In genomic region chr11:93197383-93198220, GRCh38 we compare ENCODE assay signal across 8 cellular contexts. TPM values are rescaled to one million over a fixed set of nuclear protein-coding genes. Genes with fewer than 3 reads are reported as not detected.
DNase-seq lines count a peak whose midpoint lies in the region; ATAC-seq and TF ChIP-seq lines count a peak whose summit lies in the region.

Gene SLC36A4, minus strand, starts transcription at chr11:93197991. Its CDS starts 159 bp downstream, at chr11:93197832.

- peaks cover 5% of the 10 kb centered on the region for H3K27me3 Mint-ChIP-seq in activated T-cell treated with anti-CD3 and anti-CD28 coated beads, Interleukin-2, amount 50 U/mL, for 4 hours (ENCODE audit: low read depth)

- CTCF ChIA-PET in PC-3 (lab: Charles Lee) = no interaction called here

- H3K4me2 ChIP-seq in PC-3 (ENCODE audit: low read length) = peak within 1 kb of the TSS; percentile 98

- no TSS peak for BruUV-seq in PC-3 (replicated peaks; lab: Mats Ljungman, UMichigan)

- intact Hi-C loops in PC-3 (cut with micrococcal nuclease) = no loop called here

- DNase-seq in DMS 273 treated with DMSO at 0.1 percent for 48 hours (lab: John Stamatoyannopoulos, UW) = peak; percentile 31
- peak; percentile 55 for DNase-seq in HuH-7.5 (ENCODE audit: low spot score)
- DNase-seq in PC-3 = peak; percentile 95
- peak; percentile 85 for DNase-seq in activated T-cell treated with anti-CD3 and anti-CD28 coated beads, Interleukin-2, amount 50 U/mL, for 4 hours
- peak; percentile 65 to 73 for DNase-seq in stimulated activated CD8-positive, alpha-beta memory T cell treated with anti-CD3 and anti-CD28 coated beads, Interleukin-7, amount 100 ng/mL, for 1 hour (ENCODE audit: low read depth in 2 of 2)

- POLR2A ChIA-PET in PC-3 (lab: Charles Lee; ENCODE audit: unreplicated experiment) = interaction anchor here (0.6 to 0.7 kb wide), 2 partner anchors 143 to 373 kb away, joined by 3 to 10 read pairs; no protein-coding TSS in a partner anchor

- H3K36me3 Mint-ChIP-seq in activated T-cell treated with anti-CD3 and anti-CD28 coated beads, Interleukin-2, amount 50 U/mL, for 4 hours (ENCODE audit: insufficient read depth) = peaks cover 2% of the 10 kb centered on the region

- H3K27ac ChIP-seq in PC-3 (ENCODE audit: low read length) (peak within 1 kb of the TSS; percentile 59), muscle layer of colon (ENCODE audit: low read depth, low read length) (peak within 1 kb of the TSS; percentile 87)

- peaks cover 21% of the 10 kb centered on the region for H3K4me1 Mint-ChIP-seq in activated T-cell treated with anti-CD3 and anti-CD28 coated beads, Interleukin-2, amount 50 U/mL, for 4 hours (ENCODE audit: low read depth)

- TF ChIP-seq CTCF in PC-3 (conservative IDR thresholded peaks at IDR 0.05; ENCODE audit: low read depth, low read length) = no peak

- H3K36me3 ChIP-seq in PC-3 (ENCODE audit: low read depth, low read length) = no peaks in the 10 kb centered on the region
- H3K36me3 ChIP-seq in muscle layer of colon (ENCODE audit: insufficient read depth, low read length) = no peaks in the 10 kb centered on the region

- 0 out of 2 replicates have a peak, but pooled peaks cover 3% of the 10 kb centered on the region for H3K4me1 ChIP-seq in PC-3 (ENCODE audit: insufficient read depth, low read length)
- no peaks in the 10 kb centered on the region for H3K4me1 ChIP-seq in muscle layer of colon (ENCODE audit: insufficient read depth, low read length)

- no peaks in the 10 kb centered on the region for H3K9me3 Mint-ChIP-seq in activated T-cell treated with anti-CD3 and anti-CD28 coated beads, Interleukin-2, amount 50 U/mL, for 4 hours

- peaks cover 41% of the 10 kb centered on the region for H3K79me2 ChIP-seq in PC-3 (ENCODE audit: low read length)

- no peaks in the 10 kb centered on the region for H3K9me3 ChIP-seq in PC-3 (ENCODE audit: low read length)
- H3K9me3 ChIP-seq in muscle layer of colon (ENCODE audit: low read length) = no peaks in the 10 kb centered on the region

- ATAC-seq in GM21528 (IDR thresholded peaks at IDR 0.05; ENCODE audit: low FRiP score, unreplicated experiment) (peak; percentile 95), PC-3 (peak; percentile 92), esophagus mucosa (peak; percentile 99)
- peak; percentile 94 to 97 for ATAC-seq in activated T-cell treated with anti-CD3 and anti-CD28 coated beads, Interleukin-2, amount 50 U/mL, for 4 hours

- H2AFZ ChIP-seq in PC-3 (ENCODE audit: low read length) = peak within 1 kb of the TSS; percentile 82

- peak within 1 kb of the TSS; percentile 75 for H3K4me3 ChIP-seq in PC-3 (ENCODE audit: low read length)
- H3K4me3 ChIP-seq in muscle layer of colon (ENCODE audit: low read depth in 1 of 2, low read length in 2 of 2) = peak within 1 kb of the TSS; percentile 78 to 82

- H4K20me1 ChIP-seq in PC-3 (ENCODE audit: low read length) = no peaks in the 10 kb centered on the region

- H3K9ac ChIP-seq in PC-3 (ENCODE audit: low read length) = peak within 1 kb of the TSS; percentile 88
- H3K9ac ChIP-seq in muscle layer of colon (ENCODE audit: low read length) = peak within 1 kb of the TSS; percentile 58

- no peaks in the 10 kb centered on the region for H3K9me2 ChIP-seq in PC-3 (replicated peaks; ENCODE audit: low read length)

- H3K27me3 ChIP-seq in PC-3 (ENCODE audit: low read length) = no peaks in the 10 kb centered on the region
- H3K27me3 ChIP-seq in muscle layer of colon (ENCODE audit: control insufficient read depth in 1 of 2, insufficient read depth in 2 of 2, low read length in 2 of 2) = no peaks in the 10 kb centered on the region

- peak within 1 kb of the TSS; percentile 89 for H3K4me3 Mint-ChIP-seq in activated T-cell treated with anti-CD3 and anti-CD28 coated beads, Interleukin-2, amount 50 U/mL, for 4 hours

- H3F3A ChIP-seq in PC-3 (ENCODE audit: low read length, unreplicated experiment) = no peaks in the 10 kb centered on the region

RNA-seq across cellular contexts. Expression of gene SLC36A4, which starts in this region (rescaled TPM):
- 10.5 and 21.3 TPM in 2 replicates for total RNA-seq in PC-3 (2014; rRNA removed)
- 10 to 100 TPM; 10.9 to 13.4 (median 11.2) TPM for total RNA-seq in activated T-cell treated with anti-CD3 and anti-CD28 coated beads, Interleukin-2, amount 50 U/mL, for 4 hours
- 8.4 TPM for total RNA-seq in esophagus mucosa

Comparison
In these comparisons a context has a peak if more than half of its experiments do, and no peak if none do; other contexts are left out.
1. Peak in every context shown above with its lines: DNase-seq, ATAC-seq, H3K4me3 ChIP-seq and H3K27ac ChIP-seq.
2. DNase-seq: peak in every context shown above with its lines; median percentile 95 in PC-3; 85 in activated T-cell treated with anti-CD3 and anti-CD28 coated beads, Interleukin-2, amount 50 U/mL, for 4 hours; 69 in stimulated activated CD8-positive, alpha-beta memory T cell treated with anti-CD3 and anti-CD28 coated beads, Interleukin-7, amount 100 ng/mL, for 1 hour; 55 in HuH-7.5; 31 in DMS 273 treated with DMSO at 0.1 percent for 48 hours.